Comparison of ENCODE assay signal across 17 cellular contexts in genomic region chr3:6989608-6990291, GRCh38.
DNase-seq lines count a peak whose midpoint lies in the region; ATAC-seq lines count a peak whose summit lies in the region.
"Had no signal": no experiment of that assay in that cellular context is flagged by ENCODE, and none has a peak within 500 bp of the region (broad histone marks: within the 10 kb centered on the region; RNA-seq: fewer than 3 reads in every experiment).

No MANE protein-coding gene starts in this region.

- peak; percentile 17 for DNase-seq in HT1080 (ENCODE audit: low read depth)
- DNase-seq in SK-MEL-5 (ENCODE audit: low read depth, low spot score) = peak; percentile 52
- peak; percentile 42 for DNase-seq in inferior parietal cortex (ENCODE audit: extremely low spot score)
- DNase-seq in superior temporal gyrus (ENCODE audit: extremely low spot score) = peak; percentile 48
- no peak for DNase-seq in stimulated activated CD4-positive, alpha-beta T cell treated with anti-CD3 and anti-CD28 coated beads, Interleukin-2, amount 100 ng/mL, for 48 hours
- DNase-seq: CD4-positive, alpha-beta memory T cell; KBM-7; MM.1S; NCI-H1048; NCI-H1417 treated with DMSO at 0.1 percent for 48 hours; NCI-H1930; NCI-H226; NCI-H524 treated with DMSO at 0.1 percent for 48 hours; SHP77 treated with DMSO at 0.1 percent for 48 hours; T-cell had no signal

- no peak for ATAC-seq in GM18519 (IDR thresholded peaks at IDR 0.05; ENCODE audit: low FRiP score, unreplicated experiment)
- ATAC-seq in GM19328 (IDR thresholded peaks at IDR 0.05; ENCODE audit: unreplicated experiment) = no peak
- ATAC-seq: T-cell had no signal

- in situ Hi-C loops in SK-MEL-5 (cut with HindIII; ENCODE audit: low pct_unique_long_range_greater_than_20kb, low sequenced_read_pairs) = no loop called here

Comparison
In these comparisons a context has a peak if more than half of its experiments do, and no peak if none do; other contexts are left out.
1. DNase-seq: peak in HT1080 (single experiment), SK-MEL-5 (single experiment), inferior parietal cortex (single experiment) and superior temporal gyrus (single experiment); none in stimulated activated CD4-positive, alpha-beta T cell treated with anti-CD3 and anti-CD28 coated beads, Interleukin-2, amount 100 ng/mL, for 48 hours (0 of 2).